ENCODE assay signal across 1 cellular context in the genomic region with DNA sequence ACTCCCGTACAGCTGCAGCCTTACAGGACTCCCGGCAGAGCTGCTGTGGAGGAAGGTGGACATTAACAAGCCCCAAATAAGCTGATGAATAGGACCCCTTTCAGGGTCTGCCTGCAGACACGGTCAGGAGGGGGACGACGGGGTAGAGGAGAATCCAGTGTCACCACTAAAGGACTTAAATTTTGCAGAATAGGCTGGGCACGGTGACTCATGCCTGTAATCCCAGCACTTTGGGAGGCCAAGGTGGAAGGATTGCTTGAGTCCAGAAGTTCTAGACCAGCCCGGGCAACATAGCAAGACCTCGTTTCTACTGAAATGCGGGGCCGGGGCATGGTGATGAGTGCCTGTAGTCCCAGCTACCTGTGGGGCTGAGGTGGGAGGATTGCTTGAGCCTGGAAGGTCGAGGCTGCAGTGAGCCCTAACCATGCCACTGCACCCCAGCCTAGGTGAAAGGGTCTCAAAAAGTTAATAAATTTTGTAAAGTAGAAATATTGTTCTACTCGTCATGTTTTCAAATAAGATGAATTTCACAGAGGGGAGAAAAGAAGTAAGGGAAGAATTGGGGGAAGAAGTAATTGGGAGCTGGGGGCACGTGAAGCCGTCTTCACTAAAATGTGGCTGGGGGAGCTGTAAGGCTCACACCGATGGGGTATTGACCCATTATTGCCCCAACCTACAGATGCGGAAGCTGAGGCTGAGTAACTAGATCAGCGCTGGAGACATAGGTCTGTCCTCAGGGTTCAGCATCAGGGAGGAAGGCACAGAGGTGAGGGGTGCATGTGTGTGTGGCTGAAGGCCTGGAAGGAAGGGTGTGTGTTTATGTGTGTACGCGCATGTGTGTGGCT.
TF ChIP-seq lines count a peak whose summit lies in the region.

No MANE protein-coding gene starts in this region.

TF ChIP-seq in K562, 482 proteins besides CTCF, POLR2A, EP300 and RAD21:
- TF ChIP-seq RFX5 (IDR thresholded peaks at IDR 0.05; ENCODE audit: low read depth, low read length) (no peak), HNRNPLL (IDR thresholded peaks at IDR 0.05; ENCODE audit: low read depth, low read length, poor library complexity, severe bottlenecking) (peak; percentile 71)
- TF ChIP-seq, protein P1, sequence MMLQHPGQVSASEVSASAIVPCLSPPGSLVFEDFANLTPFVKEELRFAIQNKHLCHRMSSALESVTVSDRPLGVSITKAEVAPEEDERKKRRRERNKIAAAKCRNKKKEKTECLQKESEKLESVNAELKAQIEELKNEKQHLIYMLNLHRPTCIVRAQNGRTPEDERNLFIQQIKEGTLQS (IDR thresholded peaks at IDR 0.05), result peak; percentile 8; the same call in 1 of the 2 replicates
- TF ChIP-seq, protein P1 (CRISPR knock-in tag; conservative IDR thresholded peaks at IDR 0.05), result no peak
